In the genomic region with DNA sequence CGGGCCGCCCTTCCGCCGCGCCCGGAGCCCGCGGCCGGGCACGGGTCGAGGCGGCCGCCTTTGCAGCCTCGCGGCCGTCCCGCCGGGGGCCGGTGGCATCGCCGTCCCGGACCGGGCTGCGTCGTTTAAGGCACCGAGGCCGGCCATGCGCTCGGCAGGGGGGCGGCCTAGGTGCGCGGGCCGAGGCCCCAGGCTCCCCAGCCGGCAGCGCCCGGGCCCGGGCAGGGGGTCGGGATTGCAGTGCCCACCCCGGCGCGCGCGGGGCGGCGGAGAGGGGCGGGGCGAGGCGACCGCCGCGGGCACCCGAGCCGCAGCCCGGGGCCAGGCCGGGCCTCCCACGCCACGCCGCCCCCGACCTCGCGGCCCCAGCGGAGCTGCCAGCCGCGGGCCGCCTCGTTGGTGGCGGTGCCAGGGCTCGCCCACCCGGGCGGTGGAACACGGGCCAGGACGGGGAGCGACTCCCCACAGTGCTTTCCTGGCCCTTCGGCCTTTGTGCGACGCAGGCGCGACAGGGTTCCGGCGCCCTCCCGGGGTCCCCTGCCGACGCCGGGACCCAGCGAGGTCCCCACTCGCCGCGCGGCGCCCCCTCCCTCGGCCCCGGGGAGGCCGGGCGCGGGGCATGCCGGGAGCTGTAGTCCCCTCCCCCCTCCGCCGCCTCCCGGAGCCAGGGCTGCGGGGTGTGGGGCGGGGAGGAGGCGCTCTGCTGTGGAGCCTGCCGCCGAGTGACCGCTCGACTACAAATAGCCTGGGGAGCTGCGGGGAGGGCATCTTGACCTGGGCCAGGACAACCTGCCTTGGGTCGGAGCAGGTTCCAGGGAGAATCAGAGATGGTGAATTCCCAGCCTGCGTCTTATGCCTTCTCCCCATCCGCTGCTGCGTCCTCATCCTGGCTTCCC, we compare ENCODE assay signal across 8 cellular contexts. TPM values are rescaled to one million over a fixed set of nuclear protein-coding genes. Genes with fewer than 3 reads are reported as not detected.
DNase-seq lines count a peak whose midpoint lies in the region; ATAC-seq, FAIRE-seq and TF ChIP-seq lines count a peak whose summit lies in the region.

No MANE protein-coding gene starts in this region.

- H3K27me3 ChIP-seq in GM23248 (replicated peaks; ENCODE audit: insufficient read depth), result no peaks in the 10 kb centered on the region
- H3K27me3 ChIP-seq in GM12878 (replicated peaks in 1 of 2; ENCODE audit: control insufficient read depth in 2 of 2, insufficient read depth in 2 of 2, low read length in 1 of 2), result peaks cover 0 to 3% of the 10 kb centered on the region in 2 experiments; a peak in 1 of 4 replicates

- ATAC-seq in GM12878, result peak; percentile 92

- H3K9ac ChIP-seq in GM23248, result peak overlapping the region; percentile 85
- peak overlapping the region; percentile 78 for H3K9ac ChIP-seq in GM12878 (ENCODE audit: control insufficient read depth, insufficient read depth, low read length)

- CTCF ChIA-PET in GM12878 (lab: Yijun Ruan, JAX), result interaction anchor here (0.6 to 2.6 kb wide), 5 partner anchors 10 to 112 kb away, joined by 3 to 25 read pairs (median 5); partner anchors contain the start of gene ITFG2

- intact Hi-C loops in GM12878 (cut with micrococcal nuclease; ENCODE audit: unreplicated experiment), result loop anchor here (1.0 kb wide), 1 partner anchor 17 kb away; the partner anchor contains the start of gene ITFG2

- H4K20me1 ChIP-seq in GM23248 (ENCODE audit: insufficient read depth) (no peaks in the 10 kb centered on the region), GM12878 (ENCODE audit: control insufficient read depth, insufficient read depth) (no peaks in the 10 kb centered on the region; the same call in none of the 2 replicates)

- H3K9me3 ChIP-seq in GM23248 (ENCODE audit: low read depth), result no peaks in the 10 kb centered on the region
- H3K9me3 ChIP-seq in GM12878 (replicated peaks; ENCODE audit: control insufficient read depth, insufficient read depth, low read length), result no peaks in the 10 kb centered on the region

- H3K9me2 ChIP-seq in GM23248 (ENCODE audit: insufficient read depth), result no peaks in the 10 kb centered on the region

- TF ChIP-seq CTCF in GM10266 (IDR thresholded peaks at IDR 0.05; ENCODE audit: control insufficient read depth, insufficient read depth, low read depth, missing control alignments) (no peak), LNCaP clone FGC (IDR thresholded peaks at IDR 0.05; ENCODE audit: control insufficient read depth, extremely low read depth, insufficient read depth) (no peak), GM12878 (IDR thresholded peaks at IDR 0.05 in 2 of 3, conservative IDR thresholded peaks at IDR 0.05 in 1 of 3; ENCODE audit: control insufficient read depth in 2 of 3, extremely low read depth in 1 of 3, insufficient read depth in 1 of 3, low read depth in 3 of 3, low read length in 3 of 3) (no peak)

- in situ Hi-C loops in GM23248 (cut with MboI) (no loop called here), GM12878 (cut with MboI) (no loop called here)

- 0 to 1% methylated on average over 36 to 47 of the region's 111 CpGs for WGBS in GM23248 (ENCODE audit: low coverage in 1 of 2, low lambda C conversion rate in 2 of 2, missing lambda C conversion rate in 2 of 2), 2 experiments
- WGBS in GM12878 (ENCODE audit: insufficient coverage, insufficient replicate concordance, low lambda C conversion rate, missing lambda C conversion rate), result under 1% methylated on average over 41 of the region's 111 CpGs

- no peaks in the 10 kb centered on the region for H3F3A ChIP-seq in GM23248 (ENCODE audit: insufficient read depth)

- H3K4me2 ChIP-seq in GM23248 (ENCODE audit: unreplicated experiment) (peak overlapping the region; percentile 98), GM12878 (ENCODE audit: control insufficient read depth, insufficient read depth) (peak overlapping the region; percentile 92)

- no peak for TF ChIP-seq EP300 in GM12878 (IDR thresholded peaks at IDR 0.05; ENCODE audit: borderline replicate concordance in 1 of 2, control insufficient read depth in 1 of 2, low read depth in 2 of 2, low read length in 2 of 2)

- BruUV-seq in GM12878 (replicated peaks; lab: Mats Ljungman, UMichigan), result no TSS peak

- RAD21 ChIA-PET in GM12878 (lab: Charles Lee; ENCODE audit: unreplicated experiment), result interaction anchor here (0.9 to 1.9 kb wide), 3 partner anchors 11 to 18 kb away, joined by 3 to 13 read pairs (median 3); no protein-coding TSS in a partner anchor

- H2AFZ ChIP-seq in GM23248, result peak overlapping the region; percentile 91
- H2AFZ ChIP-seq in GM12878 (ENCODE audit: control insufficient read depth, low read depth, low read length), result peak overlapping the region; percentile 89

- peak; percentile 69 for TF ChIP-seq POLR2A in GM12878 (IDR thresholded peaks at IDR 0.05; ENCODE audit: low read depth, low read length)

- FAIRE-seq in GM12878 (lab: Jason Lieb, UNC), result no peak

- H3K79me2 ChIP-seq in GM23248 (ENCODE audit: insufficient read depth) (peaks cover 24% of the 10 kb centered on the region), GM12878 (ENCODE audit: control insufficient read depth, insufficient read depth, low read length) (peaks cover 25% of the 10 kb centered on the region)

- POLR2A ChIA-PET in GM12878 (lab: Charles Lee), result interaction anchor here (0.5 to 2.4 kb wide), 5 partner anchors 8 to 18 kb away, joined by 3 to 12 read pairs (median 4); no protein-coding TSS in a partner anchor

- H3K36me3 ChIP-seq in GM23248 (ENCODE audit: low read depth) (no peaks in the 10 kb centered on the region), GM12878 (ENCODE audit: control insufficient read depth in 2 of 2, insufficient read depth in 2 of 2, low read length in 1 of 2) (peaks cover 9 to 17% of the 10 kb centered on the region in 2 experiments)

- no peak overlapping the region for H3K27ac ChIP-seq in GM23248
- peak overlapping the region; percentile 58 for H3K27ac ChIP-seq in GM12878 (ENCODE audit: control insufficient read depth, insufficient read depth)

- H3K4me3 ChIP-seq in GM23248 (peak overlapping the region; percentile 92), LNCaP clone FGC (ENCODE audit: low read depth, low read length) (peak overlapping the region; percentile 90), GM12878 (peak overlapping the region; percentile 90), iPS-11a (ENCODE audit: low read depth, low read length) (peak overlapping the region; percentile 82), skeletal muscle cell (ENCODE audit: low read depth, low read length) (peak overlapping the region; percentile 81)

- peaks cover 8% of the 10 kb centered on the region; the same call in 1 of the 2 replicates for H3K4me1 ChIP-seq in GM23248 (ENCODE audit: insufficient read depth)
- no peaks in the 10 kb centered on the region; the same call in 1 of the 2 replicates for H3K4me1 ChIP-seq in GM12878 (ENCODE audit: control insufficient read depth, insufficient read depth, low read length)

- TF ChIP-seq RAD21 in GM12878 (IDR thresholded peaks at IDR 0.05; ENCODE audit: insufficient read depth, low read depth, low read length), result no peak

- DNase-seq in GM10266 (ENCODE audit: extremely low spot score), result peak; percentile 95
- DNase-seq in GM23248, result peak; percentile 83
- DNase-seq in LNCaP clone FGC (ENCODE audit: low read depth), result no peak
- DNase-seq in T-helper 9 cell, result peak; percentile 69
- no peak for DNase-seq in GM12878 (ENCODE audit: low read depth, low spot score)
- no peak for DNase-seq in skeletal muscle cell (ENCODE audit: low read depth)
- DNase-seq in GOT3 (lab: John Stamatoyannopoulos, UW), result no peak

- SMC1A ChIA-PET in GM12878 (lab: Charles Lee; ENCODE audit: uncharacterized antibody, unreplicated experiment), result interaction anchor here (0.6 to 1.4 kb wide), 2 partner anchors 18 to 81 kb away, joined by 3 read pairs; partner anchors contain the start of genes FOXM1 and RHNO1

RNA-seq across cellular contexts. Expression of gene FKBP4, which starts 0.8 kb away (rescaled TPM):
- total RNA-seq in GM23248 (2014; rRNA removed; shearing (Covaris generic)), result 24.0 and 27.6 TPM in 2 replicates
- polyA plus RNA-seq in GM23248 (2016; fragmentation: Nextera tagmentation; extraction: Ambion mirVana) (27.4 and 29.2 TPM in 2 replicates), GM12878 (2011; rRNA removed) (39.6 and 42.8 TPM in 2 replicates), GM12878 (2014; fragmentation: Illumina TruSeq; extraction: Trizol) (51.5 and 55.8 TPM in 2 replicates), GM12878 (2014; fragmentation: Nextera tagmentation; extraction: Ambion mirVana) (10 to 100 TPM in 1 of 2 experiments, 1 to 10 TPM in 1; 8.9 to 15.4 TPM), GM12878 (2014; rRNA removed) (45.9 and 46.0 TPM in 2 replicates), GM12878 (2016; fragmentation: Nextera tagmentation; extraction: Ambion mirVana) (10 to 100 TPM; 89.1 to 90.0 TPM)
- 53.7 and 58.2 TPM in 2 replicates for total RNA-seq in GM12878 (2013; cell fraction: nucleolus; rRNA removed)
- total RNA-seq in GM12878 (2014; rRNA removed) (40.1 and 43.2 TPM in 2 replicates), GM12878 (2014; rRNA removed; fragmentation: Illumina TruSeq; extraction: Trizol) (44.1 and 45.0 TPM in 2 replicates), GM12878 (2021) (77.0 and 77.7 TPM in 2 replicates)
- polyA plus RNA-seq in GM12878 (2011; ENCODE audit: low read depth), result 19.4 TPM
- polyA plus RNA-seq in GM12878 (2011; cell fraction: cytosol; rRNA removed), result 34.3 and 36.3 TPM in 2 replicates
- 61.7 and 63.9 TPM in 2 replicates for polyA plus RNA-seq in GM12878 (2011; cell fraction: nucleus; rRNA removed)
- 34.9 and 36.0 TPM in 2 replicates for polyA plus RNA-seq in GM12878 (2012)
- 38.4 and 42.1 TPM in 2 replicates for polyA minus RNA-seq in GM12878 (2011; rRNA and poly(A)+ RNA removed)
- polyA minus RNA-seq in GM12878 (2011; cell fraction: cytosol; rRNA and poly(A)+ RNA removed), result 15.1 and 15.5 TPM in 2 replicates
- 28.2 and 51.0 TPM in 2 replicates for polyA minus RNA-seq in GM12878 (2011; cell fraction: nucleus; rRNA and poly(A)+ RNA removed)

RNA-seq across cellular contexts. Expression of gene ITFG2, which starts 16.9 kb away (rescaled TPM):
- total RNA-seq in GM23248 (2014; rRNA removed; shearing (Covaris generic)), result 14.4 and 15.7 TPM in 2 replicates
- polyA plus RNA-seq in GM23248 (2016; fragmentation: Nextera tagmentation; extraction: Ambion mirVana) (19.1 and 21.9 TPM in 2 replicates), GM12878 (2011; rRNA removed) (17.0 and 22.2 TPM in 2 replicates), GM12878 (2014; fragmentation: Illumina TruSeq; extraction: Trizol) (24.3 and 27.7 TPM in 2 replicates), GM12878 (2014; fragmentation: Nextera tagmentation; extraction: Ambion mirVana) (10 to 100 TPM; 23.1 to 28.5 TPM), GM12878 (2014; rRNA removed) (22.2 and 30.8 TPM in 2 replicates), GM12878 (2016; fragmentation: Nextera tagmentation; extraction: Ambion mirVana) (10 to 100 TPM; 38.0 to 39.5 TPM)
- 120 and 142 TPM in 2 replicates for total RNA-seq in GM12878 (2013; cell fraction: nucleolus; rRNA removed)
- total RNA-seq in GM12878 (2014; rRNA removed) (25.4 and 31.5 TPM in 2 replicates), GM12878 (2014; rRNA removed; fragmentation: Illumina TruSeq; extraction: Trizol) (21.2 and 21.5 TPM in 2 replicates), GM12878 (2021) (20.0 and 24.2 TPM in 2 replicates)
- 15.9 TPM for polyA plus RNA-seq in GM12878 (2011; ENCODE audit: low read depth)
- 26.0 and 27.4 TPM in 2 replicates for polyA plus RNA-seq in GM12878 (2011; cell fraction: cytosol; rRNA removed)
- 46.4 and 65.4 TPM in 2 replicates for polyA plus RNA-seq in GM12878 (2011; cell fraction: nucleus; rRNA removed)
- polyA plus RNA-seq in GM12878 (2012), result 22.0 and 36.7 TPM in 2 replicates
- 41.8 and 42.3 TPM in 2 replicates for polyA minus RNA-seq in GM12878 (2011; rRNA and poly(A)+ RNA removed)
- polyA minus RNA-seq in GM12878 (2011; cell fraction: cytosol; rRNA and poly(A)+ RNA removed), result 9.1 and 15.6 TPM in 2 replicates
- 27.6 and 56.8 TPM in 2 replicates for polyA minus RNA-seq in GM12878 (2011; cell fraction: nucleus; rRNA and poly(A)+ RNA removed)

RNA-seq across cellular contexts. Expression of gene NRIP2, which starts 39.3 kb away (rescaled TPM):
- not detected in 2 replicates for total RNA-seq in GM23248 (2014; rRNA removed; shearing (Covaris generic))
- polyA plus RNA-seq in GM23248 (2016; fragmentation: Nextera tagmentation; extraction: Ambion mirVana) (0.24 and 0.46 TPM in 2 replicates), GM12878 (2011; rRNA removed) (not detected in 2 replicates), GM12878 (2014; fragmentation: Illumina TruSeq; extraction: Trizol) (not detected in 2 replicates), GM12878 (2014; fragmentation: Nextera tagmentation; extraction: Ambion mirVana) (under 1 TPM in 1 of 2 experiments, not detected in 1; 0.04 TPM), GM12878 (2014; rRNA removed) (not detected in 2 replicates), GM12878 (2016; fragmentation: Nextera tagmentation; extraction: Ambion mirVana) (under 1 TPM; 0.42 to 0.83 TPM)
- not detected in 2 replicates for total RNA-seq in GM12878 (2013; cell fraction: nucleolus; rRNA removed)
- total RNA-seq in GM12878 (2014; rRNA removed) (not detected in 2 replicates), GM12878 (2014; rRNA removed; fragmentation: Illumina TruSeq; extraction: Trizol) (not detected in 2 replicates), GM12878 (2021) (not detected in 2 replicates)
- 0.88 TPM for polyA plus RNA-seq in GM12878 (2011; ENCODE audit: low read depth)
- not detected in 2 replicates for polyA plus RNA-seq in GM12878 (2011; cell fraction: cytosol; rRNA removed)
- polyA plus RNA-seq in GM12878 (2011; cell fraction: nucleus; rRNA removed), result not detected in 2 replicates
- polyA plus RNA-seq in GM12878 (2012), result 1.0 and 2.0 TPM in 2 replicates
- not detected in 2 replicates for polyA minus RNA-seq in GM12878 (2011; rRNA and poly(A)+ RNA removed)
- not detected in 2 replicates for polyA minus RNA-seq in GM12878 (2011; cell fraction: cytosol; rRNA and poly(A)+ RNA removed)
- polyA minus RNA-seq in GM12878 (2011; cell fraction: nucleus; rRNA and poly(A)+ RNA removed), result not detected in 2 replicates

Comparison
In these comparisons a context has a peak if more than half of its experiments do, and no peak if none do; other contexts are left out.
1. DNase-seq: peak in GM10266 (single experiment), GM23248 (single experiment) and T-helper 9 cell (single experiment); none in LNCaP clone FGC (single experiment), GM12878 (single experiment), skeletal muscle cell (single experiment) and GOT3 (single experiment).
2. Peak in every context shown above with its lines, with median percentiles within 50 percentile points of each other: H3K4me3 ChIP-seq.